In genomic region chr2:126652323-126652891, GRCh38 we compare ENCODE assay signal across 22 cellular contexts. TPM values are rescaled to one million over a fixed set of nuclear protein-coding genes. Genes with fewer than 3 reads are reported as not detected.
DNase-seq lines count a peak whose midpoint lies in the region; ATAC-seq and TF ChIP-seq lines count a peak whose summit lies in the region.
"Had no signal": no experiment of that assay in that cellular context is flagged by ENCODE, and none has a peak within 500 bp of the region (broad histone marks: within the 10 kb centered on the region; RNA-seq: fewer than 3 reads in every experiment).

No MANE protein-coding gene starts in this region.

- intact Hi-C loops in CD4-positive, alpha-beta T cell (cut with DNase I, micrococcal nuclease): loop anchor here in 1 of 2 experiments (10.0 kb wide), 2 partner anchors 432 to 1672 kb away; no protein-coding TSS in a partner anchor
- intact Hi-C loops in activated CD4-positive, alpha-beta T cell treated with anti-CD3 and anti-CD28 coated beads for 36 hours (cut with DNase I, micrococcal nuclease): loop anchor here in 1 of 2 experiments (10.0 kb wide), 2 partner anchors 732 to 1372 kb away; partner anchors contain the start of genes MAP3K2 and SAP130

- H3K4me3 ChIP-seq in adipocyte (ENCODE audit: low read length): no peak overlapping the region
- H3K4me3 ChIP-seq: BLaER1, GM12878, GM23248 had no signal

- H3K4me1 Mint-ChIP-seq in CD4-positive, alpha-beta T cell (ENCODE audit: low read depth): peaks cover 27% of the 10 kb centered on the region
- peaks cover 12% of the 10 kb centered on the region for H3K4me1 Mint-ChIP-seq in activated CD4-positive, alpha-beta T cell treated with anti-CD3 and anti-CD28 coated beads for 36 hours

- H3K9ac ChIP-seq in adipocyte (ENCODE audit: low read length): no peak overlapping the region
- H3K9ac ChIP-seq: BLaER1, GM23248 had no signal

- ATAC-seq in CD4-positive, alpha-beta T cell (ENCODE audit: poor library complexity): no peak
- ATAC-seq in GM21825 (IDR thresholded peaks at IDR 0.05; ENCODE audit: unreplicated experiment): no peak
- no peak for ATAC-seq in activated CD4-positive, alpha-beta T cell treated with anti-CD3 and anti-CD28 coated beads for 36 hours
- no peak for ATAC-seq in activated CD4-positive, CD25-positive, alpha-beta regulatory T cell treated with anti-CD3 and anti-CD28 coated beads, Interleukin-2, amount 50 U/mL, for 24 hours
- ATAC-seq: GM12878 had no signal

- CTCF ChIA-PET in CD4-positive, alpha-beta T cell (lab: Charles Lee): no interaction called here
- CTCF ChIA-PET in activated CD4-positive, alpha-beta T cell treated with anti-CD3 and anti-CD28 coated beads for 36 hours (lab: Charles Lee): interaction anchor here (0.8 kb wide), 1 partner anchor 24 kb away, joined by 3 read pairs; no protein-coding TSS in a partner anchor

- no peak overlapping the region for H3K27ac ChIP-seq in CD4-positive, alpha-beta T cell (ENCODE audit: low read depth, low read length)
- H3K27ac ChIP-seq: 22Rv1, BLaER1, C4-2B, GM23248 had no signal

- no peaks in the 10 kb centered on the region for H3K27me3 Mint-ChIP-seq in CD4-positive, alpha-beta T cell
- H3K27me3 Mint-ChIP-seq in activated CD4-positive, alpha-beta T cell treated with anti-CD3 and anti-CD28 coated beads for 36 hours: no peaks in the 10 kb centered on the region
- H3K27me3 Mint-ChIP-seq: B cell had no signal

- H3K27me3 ChIP-seq in CD4-positive, alpha-beta T cell (ENCODE audit: control insufficient read depth, insufficient read depth, low read length): no peaks in the 10 kb centered on the region
- H3K27me3 ChIP-seq in adipocyte (replicated peaks; ENCODE audit: control insufficient read depth, insufficient read depth, low read length): no peaks in the 10 kb centered on the region
- H3K27me3 ChIP-seq: BLaER1 had no signal

- H3K36me3 ChIP-seq in adipocyte (ENCODE audit: control insufficient read depth, insufficient read depth, low read length, severe bottlenecking): no peaks in the 10 kb centered on the region
- H3K36me3 ChIP-seq: BLaER1 had no signal

- H3K9me3 Mint-ChIP-seq in CD4-positive, alpha-beta T cell: no peaks in the 10 kb centered on the region
- peaks cover 5% of the 10 kb centered on the region for H3K9me3 Mint-ChIP-seq in activated CD4-positive, alpha-beta T cell treated with anti-CD3 and anti-CD28 coated beads for 36 hours (ENCODE audit: low read depth)

- peaks cover 14% of the 10 kb centered on the region for H3K4me1 ChIP-seq in adipocyte (ENCODE audit: control insufficient read depth, insufficient read depth, low read length)

- DNase-seq in NCI-H82 (lab: John Stamatoyannopoulos, UW) (peak; percentile 36), NCI-H82 treated with DMSO at 0.1 percent for 48 hours (lab: John Stamatoyannopoulos, UW; ENCODE audit: unreplicated experiment) (no peak), adipocyte (ENCODE audit: low read depth) (peak; percentile 56), fibroblast of peridontal ligament (ENCODE audit: extremely low read depth) (peak; percentile 5)
- no peak for DNase-seq in CD4-positive, alpha-beta T cell
- DNase-seq in activated CD4-positive, alpha-beta T cell treated with anti-CD3 and anti-CD28 coated beads for 36 hours: no peak
- DNase-seq: CD4-positive, CD25-positive, alpha-beta regulatory T cell; CD8-positive, alpha-beta memory T cell; DMS 273 treated with DMSO at 0.1 percent for 48 hours; DMS79; EL; GDM1; GM23248; H7; HCEC 1CT had no signal

- peak overlapping the region; percentile 40 for H3K4me3 Mint-ChIP-seq in CD4-positive, alpha-beta T cell
- H3K4me3 Mint-ChIP-seq in activated CD4-positive, alpha-beta T cell treated with anti-CD3 and anti-CD28 coated beads for 36 hours: no peak overlapping the region
- H3K4me3 Mint-ChIP-seq: B cell had no signal

- peaks cover 20% of the 10 kb centered on the region for H3K36me3 Mint-ChIP-seq in CD4-positive, alpha-beta T cell (ENCODE audit: low read depth)
- H3K36me3 Mint-ChIP-seq in activated CD4-positive, alpha-beta T cell treated with anti-CD3 and anti-CD28 coated beads for 36 hours (ENCODE audit: low read depth): peaks cover 8% of the 10 kb centered on the region
- H3K36me3 Mint-ChIP-seq: CD4-positive, CD25-positive, alpha-beta regulatory T cell had no signal

- peak overlapping the region; percentile 63 for H3K27ac Mint-ChIP-seq in CD4-positive, alpha-beta T cell
- H3K27ac Mint-ChIP-seq in activated CD4-positive, alpha-beta T cell treated with anti-CD3 and anti-CD28 coated beads for 36 hours: no peak overlapping the region
- H3K27ac Mint-ChIP-seq: B cell had no signal

- TF ChIP-seq CTCF in CD4-positive, alpha-beta T cell (IDR thresholded peaks at IDR 0.05): no peak

- POLR2A ChIA-PET in CD4-positive, alpha-beta T cell (lab: Charles Lee): no interaction called here
- POLR2A ChIA-PET in activated CD4-positive, alpha-beta T cell treated with anti-CD3 and anti-CD28 coated beads for 36 hours (lab: Charles Lee): no interaction called here

- no peaks in the 10 kb centered on the region for H3K9me3 ChIP-seq in CD4-positive, alpha-beta T cell (ENCODE audit: control insufficient read depth, low read length)
- peaks cover 7% of the 10 kb centered on the region for H3K9me3 ChIP-seq in adipocyte (ENCODE audit: control insufficient read depth, low read length)

RNA-seq across cellular contexts. Expression of gene GYPC, which starts 3.6 kb away (rescaled TPM):
- 100 to 1,000 TPM; 148 to 157 TPM for total RNA-seq in CD4-positive, alpha-beta T cell
- 100 to 1,000 TPM; 143 to 187 TPM for total RNA-seq in activated CD4-positive, alpha-beta T cell treated with anti-CD3 and anti-CD28 coated beads for 36 hours

Comparison
In these comparisons a context has a peak if more than half of its experiments do, and no peak if none do; other contexts are left out.
1. DNase-seq: peak in NCI-H82 (single experiment), adipocyte (single experiment) and fibroblast of peridontal ligament (single experiment); none in NCI-H82 treated with DMSO at 0.1 percent for 48 hours (single experiment), CD4-positive, alpha-beta T cell (0 of 10) and activated CD4-positive, alpha-beta T cell treated with anti-CD3 and anti-CD28 coated beads for 36 hours (single experiment).